ENCODE assay signal across 18 cellular contexts in genomic region chr2:141703506-141703905, GRCh38.
DNase-seq lines count a peak whose midpoint lies in the region; TF ChIP-seq lines count a peak whose summit lies in the region.
"Had no signal": no experiment of that assay in that cellular context is flagged by ENCODE, and none has a peak within 500 bp of the region (broad histone marks: within the 10 kb centered on the region; RNA-seq: fewer than 3 reads in every experiment).

No MANE protein-coding gene starts in this region.

- no peak for TF ChIP-seq CTCF in retinal pigment epithelial cell (conservative IDR thresholded peaks at IDR 0.05; ENCODE audit: low read depth, low read length)

- H3K27ac ChIP-seq in SK-N-MC: peak overlapping the region; percentile 66

- H3K36me3 ChIP-seq in SK-N-MC (ENCODE audit: insufficient read depth, low read length): no peaks in the 10 kb centered on the region
- H3K36me3 ChIP-seq: BE2C had no signal

- H3K9ac ChIP-seq in SK-N-MC (ENCODE audit: insufficient read length): no peak overlapping the region

- no peaks in the 10 kb centered on the region for H3K9me3 ChIP-seq in SK-N-MC (ENCODE audit: low read depth, low read length)
- H3K9me3 ChIP-seq: BE2C had no signal

- DNase-seq in NCI-H2171 treated with DMSO at 0.1 percent for 48 hours (lab: John Stamatoyannopoulos, UW) (peak; percentile 15), NCI-H2171 (lab: John Stamatoyannopoulos, UW) (no peak), NCI-H446 treated with DMSO at 0.1 percent for 48 hours (lab: John Stamatoyannopoulos, UW) (peak; percentile 60), SK-N-MC (ENCODE audit: low read depth, low spot score) (no peak), retinal pigment epithelial cell (ENCODE audit: low read depth) (peak; percentile 19), hepatic stellate cell (ENCODE audit: low spot score) (no peak)
- no peak for DNase-seq in activated CD4-positive, alpha-beta T cell treated with anti-CD3 and anti-CD28 coated beads for 4 hours
- DNase-seq: ACHN; BE2C; C1 segment of cervical spinal cord; CD4-positive, CD25-positive, alpha-beta regulatory T cell; CD8-positive, alpha-beta memory T cell; COR-L47; DMS 273 treated with DMSO at 0.1 percent for 48 hours; DMS53; DND-41; EL; H9 had no signal

- H3K4me3 ChIP-seq in SK-N-MC (peak overlapping the region; percentile 33), retinal pigment epithelial cell (ENCODE audit: low read length) (no peak overlapping the region)

Comparison
In these comparisons a context has a peak if more than half of its experiments do, and no peak if none do; other contexts are left out.
1. DNase-seq: peak in NCI-H2171 treated with DMSO at 0.1 percent for 48 hours (single experiment), NCI-H446 treated with DMSO at 0.1 percent for 48 hours (single experiment) and retinal pigment epithelial cell (single experiment); none in NCI-H2171 (single experiment), SK-N-MC (single experiment), activated CD4-positive, alpha-beta T cell treated with anti-CD3 and anti-CD28 coated beads for 4 hours (0 of 2) and hepatic stellate cell (single experiment).